Comparison of ENCODE assay signal across 23 cellular contexts in the genomic region with DNA sequence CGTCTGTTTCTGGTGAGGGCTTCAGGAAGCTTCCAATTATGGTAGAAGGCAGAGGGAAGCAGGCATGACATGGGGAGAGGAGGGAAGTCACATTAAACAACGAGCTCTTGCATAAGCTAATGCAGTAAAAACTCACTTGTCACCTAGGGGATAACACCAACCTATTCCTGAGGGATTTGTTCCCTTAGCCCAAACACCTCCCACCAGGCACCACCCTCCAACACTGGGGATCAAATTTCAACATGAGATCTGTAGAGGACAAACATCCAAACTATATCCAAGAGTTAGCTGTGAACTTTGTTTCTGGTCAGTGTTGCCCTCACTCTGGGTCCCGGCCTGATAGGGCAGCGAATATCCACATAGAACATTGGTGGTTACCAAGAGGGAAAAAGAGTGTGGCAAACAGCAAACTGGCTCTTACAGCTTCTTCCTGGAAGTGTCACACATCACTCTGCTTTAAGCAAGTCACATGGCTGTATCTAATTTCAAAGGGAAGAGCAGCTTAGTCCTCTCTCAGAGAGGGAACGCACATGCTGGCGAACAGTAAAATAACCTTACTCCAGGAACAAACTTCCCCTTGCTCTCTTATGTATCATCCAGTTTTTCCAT. TPM values are rescaled to one million over a fixed set of nuclear protein-coding genes. Genes with fewer than 3 reads are reported as not detected.
A peak's percentile ranks its signal among the peaks of the same experiment; 100 is the strongest.
DNase-seq lines count a peak whose midpoint lies in the region; ATAC-seq, FAIRE-seq and TF ChIP-seq lines count a peak whose summit lies in the region.
"Had no signal": no experiment of that assay in that cellular context is flagged by ENCODE, and none has a peak within 500 bp of the region (broad histone marks: within the 10 kb centered on the region; RNA-seq: fewer than 3 reads in every experiment).

No MANE protein-coding gene starts in this region.

- H3K9ac ChIP-seq in Loucy (ENCODE audit: low read depth, low read length, poor library complexity, severe bottlenecking) (no peak overlapping the region), neural progenitor cell (no peak overlapping the region)

- peaks cover 19% of the 10 kb centered on the region for H3K4me1 Mint-ChIP-seq in neural progenitor cell
- H3K4me1 Mint-ChIP-seq: IgD-negative memory B cell; stimulated activated memory B cell treated with anti-CD40 and anti-IgM and Interleukin-4, amounts not matched to agents 10 μg/mL and 1 μg/mL and 100 μg/mL, for 72 hours had no signal

- peak overlapping the region; percentile 20 for H3K27ac Mint-ChIP-seq in neural progenitor cell
- H3K27ac Mint-ChIP-seq: mesothelial cell of epicardium; stimulated activated memory B cell treated with anti-CD40 and anti-IgM and Interleukin-4, amounts not matched to agents 10 μg/mL and 1 μg/mL and 100 μg/mL, for 72 hours had no signal

- TF ChIP-seq CTCF in Loucy (conservative IDR thresholded peaks at IDR 0.05; ENCODE audit: low read length) (no peak), left ventricle myocardium inferior (IDR thresholded peaks at IDR 0.05; ENCODE audit: borderline replicate concordance) (no peak), neural progenitor cell (IDR thresholded peaks at IDR 0.05) (no peak), D721Med (IDR thresholded peaks at IDR 0.05; ENCODE audit: insufficient read depth, missing control alignments) (no peak)

- ATAC-seq in activated CD4-positive, CD25-positive, alpha-beta regulatory T cell treated with anti-CD3 and anti-CD28 coated beads, Interleukin-2, amount 50 U/mL, for 24 hours: no peak
- ATAC-seq in GM21367 (IDR thresholded peaks at IDR 0.05; ENCODE audit: unreplicated experiment): no peak
- no peak for ATAC-seq in HG02885 (IDR thresholded peaks at IDR 0.05; ENCODE audit: poor library complexity, unreplicated experiment)
- ATAC-seq: Panc1; stimulated activated memory B cell treated with anti-CD40 and anti-IgM and Interleukin-4, amounts not matched to agents 10 μg/mL and 1 μg/mL and 100 μg/mL, for 72 hours had no signal

- peak overlapping the region; percentile 7 for H3K4me3 Mint-ChIP-seq in neural progenitor cell
- H3K4me3 Mint-ChIP-seq: IgD-negative memory B cell; mesothelial cell of epicardium; neural crest cell; stimulated activated memory B cell treated with anti-CD40 and anti-IgM and Interleukin-4, amounts not matched to agents 10 μg/mL and 1 μg/mL and 100 μg/mL, for 72 hours had no signal

- H3F3A ChIP-seq in Loucy (ENCODE audit: low read depth) (no peaks in the 10 kb centered on the region), neural progenitor cell (ENCODE audit: low read depth) (no peaks in the 10 kb centered on the region)

- H3K9me2 ChIP-seq in Loucy (replicated peaks; ENCODE audit: low read depth, low read length): no peaks in the 10 kb centered on the region

- H3K36me3 ChIP-seq in Loucy (ENCODE audit: insufficient read depth, low read length) (no peaks in the 10 kb centered on the region), left ventricle myocardium inferior (no peaks in the 10 kb centered on the region), neural progenitor cell (no peaks in the 10 kb centered on the region)
- H3K36me3 ChIP-seq: BE2C, tibial artery had no signal

- no peaks in the 10 kb centered on the region for H3K27me3 Mint-ChIP-seq in neural progenitor cell (ENCODE audit: insufficient read depth, low read depth)

- H3K27ac ChIP-seq in left ventricle myocardium inferior (replicated peaks) (peak overlapping the region; percentile 78), neural progenitor cell (no peak overlapping the region)
- H3K27ac ChIP-seq: SK-N-MC, tibial artery had no signal

- no peaks in the 10 kb centered on the region for H3K36me3 Mint-ChIP-seq in neural progenitor cell
- H3K36me3 Mint-ChIP-seq: mesothelial cell of epicardium; stimulated activated memory B cell treated with anti-CD40 and anti-IgM and Interleukin-4, amounts not matched to agents 10 μg/mL and 1 μg/mL and 100 μg/mL, for 72 hours had no signal

- no peak overlapping the region for H3K4me3 ChIP-seq in Loucy (ENCODE audit: low read length, poor library complexity, severe bottlenecking)
- no peak overlapping the region for H3K4me3 ChIP-seq in left ventricle myocardium inferior
- no peak overlapping the region for H3K4me3 ChIP-seq in neural progenitor cell
- H3K4me3 ChIP-seq: SK-N-MC, tibial artery had no signal

- FAIRE-seq in D721Med (lab: Jason Lieb, UNC): no peak
- FAIRE-seq: keratinocyte had no signal

- H3K79me2 ChIP-seq in Loucy (ENCODE audit: insufficient read depth, low read length): no peaks in the 10 kb centered on the region
- no peaks in the 10 kb centered on the region for H3K79me2 ChIP-seq in neural progenitor cell (ENCODE audit: low read depth)

- no peaks in the 10 kb centered on the region for H3K27me3 ChIP-seq in Loucy (ENCODE audit: insufficient read depth, low read length, poor library complexity, severe bottlenecking)
- no peaks in the 10 kb centered on the region for H3K27me3 ChIP-seq in left ventricle myocardium inferior (ENCODE audit: low read depth)
- H3K27me3 ChIP-seq in neural progenitor cell: peaks cover 13% of the 10 kb centered on the region
- H3K27me3 ChIP-seq: tibial artery had no signal

- H3K4me1 ChIP-seq in Loucy (ENCODE audit: insufficient read depth, low read length, poor library complexity, severe bottlenecking) (peaks cover 13% of the 10 kb centered on the region), left ventricle myocardium inferior (peaks cover 45% of the 10 kb centered on the region), neural progenitor cell (peaks cover 15% of the 10 kb centered on the region)
- H3K4me1 ChIP-seq: BE2C, Caco-2 had no signal

- no peaks in the 10 kb centered on the region for H4K20me1 ChIP-seq in Loucy (ENCODE audit: insufficient read depth, low read length, poor library complexity, severe bottlenecking)
- no peaks in the 10 kb centered on the region for H4K20me1 ChIP-seq in neural progenitor cell (ENCODE audit: low read depth)

- H3K9me3 ChIP-seq in Loucy (ENCODE audit: insufficient read depth, low read depth, low read length) (no peaks in the 10 kb centered on the region), left ventricle myocardium inferior (replicated peaks) (no peaks in the 10 kb centered on the region), neural progenitor cell (ENCODE audit: low read depth) (no peaks in the 10 kb centered on the region)
- H3K9me3 ChIP-seq: BE2C, Caco-2, tibial artery had no signal

- H2AFZ ChIP-seq in Loucy (ENCODE audit: low read length) (peak overlapping the region; percentile 74), neural progenitor cell (replicated peaks) (peak overlapping the region; percentile 64)

- no peak overlapping the region for H3K4me2 ChIP-seq in Loucy (ENCODE audit: low read depth, low read length, poor library complexity, severe bottlenecking)
- H3K4me2 ChIP-seq in neural progenitor cell: peak overlapping the region; percentile 22

- DNase-seq in NCI-H82 (lab: John Stamatoyannopoulos, UW) (peak; percentile 86), left ventricle myocardium inferior (no peak), neural progenitor cell (ENCODE audit: low spot score) (no peak), D721Med (ENCODE audit: insufficient read length, low spot score) (no peak)
- DNase-seq: activated CD4-positive, CD25-positive, alpha-beta regulatory T cell treated with anti-CD3 and anti-CD28 coated beads, Interleukin-2, amount 50 U/mL, for 72 hours; BE2C; Caco-2; central memory CD4-positive, alpha-beta T cell; effector CD8-positive, alpha-beta T cell; GDM1; NCI-H187 treated with DMSO at 0.1 percent for 48 hours; tibial artery had no signal

- no peaks in the 10 kb centered on the region for H3K9me3 Mint-ChIP-seq in neural progenitor cell
- H3K9me3 Mint-ChIP-seq: IgD-negative memory B cell; mesothelial cell of epicardium; neural crest cell; stimulated activated memory B cell treated with anti-CD40 and anti-IgM and Interleukin-4, amounts not matched to agents 10 μg/mL and 1 μg/mL and 100 μg/mL, for 72 hours had no signal

- intact Hi-C loops in left ventricle myocardium inferior (cut with micrococcal nuclease): no loop called here

RNA-seq across cellular contexts. Expression of gene MOCS1, which starts 4.6 kb away (rescaled TPM):
- total RNA-seq in left ventricle myocardium inferior (28.6 TPM), neural progenitor cell (ENCODE audit: low replicate concordance) (11.3 and 17.9 TPM in 2 replicates)
